15 cellular contexts compared by ENCODE assay signal in the genomic region with DNA sequence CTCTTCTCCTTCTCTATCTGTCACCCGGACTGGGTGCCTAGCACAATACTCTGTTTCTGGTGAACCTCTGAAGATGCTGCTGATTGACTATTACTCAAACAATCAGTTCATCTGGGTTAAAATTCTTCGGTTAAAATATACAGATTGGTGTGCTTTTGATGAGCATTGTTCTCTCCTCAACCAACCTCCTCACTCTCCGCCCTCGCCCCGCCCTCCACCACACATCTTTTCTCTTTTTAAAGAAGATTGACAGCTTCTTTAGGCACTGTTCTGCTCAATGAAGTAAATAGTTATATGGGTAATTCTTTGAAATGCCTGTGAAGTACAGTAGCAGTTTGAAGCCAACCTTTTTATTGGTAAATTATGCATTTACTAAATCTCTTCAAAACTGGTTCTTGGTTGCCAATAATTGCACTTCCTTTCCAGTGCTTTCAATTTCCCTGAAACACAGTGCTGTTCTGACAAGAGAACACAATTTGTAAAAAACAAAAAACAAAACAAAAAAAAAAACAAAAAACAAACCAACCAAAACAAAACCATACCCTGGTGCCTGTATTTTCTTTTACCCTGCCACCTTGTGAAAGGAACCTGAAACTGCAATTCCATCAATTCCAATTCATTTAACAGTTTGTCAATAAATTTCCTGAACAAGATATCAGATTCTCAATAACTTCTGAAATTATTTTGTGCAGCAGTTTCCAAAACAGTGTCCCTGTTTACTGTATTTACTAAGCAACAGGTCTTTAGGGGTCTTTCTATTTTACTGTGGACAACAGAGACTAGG.
DNase-seq lines count a peak whose midpoint lies in the region; ATAC-seq and TF ChIP-seq lines count a peak whose summit lies in the region.
"Had no signal": no experiment of that assay in that cellular context is flagged by ENCODE, and none has a peak within 500 bp of the region (broad histone marks: within the 10 kb centered on the region; RNA-seq: fewer than 3 reads in every experiment).

No MANE protein-coding gene starts in this region.

- H3K4me3 ChIP-seq in SK-N-SH (ENCODE audit: low read depth in 2 of 2, low read length in 1 of 2), result no peak overlapping the region; a peak in 1 of 4 replicates
- H3K4me3 ChIP-seq in RWPE2 (ENCODE audit: severe bottlenecking), result no peak overlapping the region
- no peak overlapping the region for H3K4me3 ChIP-seq in foreskin fibroblast (ENCODE audit: low read depth in 1 of 2, low read length in 2 of 2)
- H3K4me3 ChIP-seq in transverse colon, result no peak overlapping the region
- H3K4me3 ChIP-seq: spleen had no signal

- POLR2A ChIA-PET in SK-N-SH (lab: Yijun Ruan, JAX), result no interaction called here

- H3K4me3 Mint-ChIP-seq in type B pancreatic cell, result no peak overlapping the region
- H3K4me3 Mint-ChIP-seq: activated CD8-positive, alpha-beta T cell treated with anti-CD3 and anti-CD28 coated beads, Interleukin-2, amount 10 ng/mL, durations not matched to agents 7 days and 5 days; natural killer cell treated with Interleukin-12 subunit alpha and Interleukin-12 subunit beta and Interleukin-15 and Interleukin-18, amount 100 ng/mL, for 72 hours had no signal

- peaks cover 0 to 7% of the 10 kb centered on the region in 2 experiments; a peak in 3 of 4 replicates for H3K4me1 ChIP-seq in SK-N-SH (ENCODE audit: control insufficient read depth in 1 of 2, insufficient read depth in 2 of 2, low read depth in 1 of 2, low read length in 1 of 2)
- H3K4me1 ChIP-seq in RWPE2 (ENCODE audit: insufficient read depth, poor library complexity, severe bottlenecking), result no peaks in the 10 kb centered on the region
- H3K4me1 ChIP-seq in transverse colon, result no peaks in the 10 kb centered on the region
- H3K4me1 ChIP-seq: spleen had no signal

- TF ChIP-seq RAD21 in SK-N-SH (IDR thresholded peaks at IDR 0.05; ENCODE audit: low read length), result peak; percentile 51

- no peaks in the 10 kb centered on the region for H4K20me1 ChIP-seq in SK-N-SH (ENCODE audit: insufficient read depth)

- no peak overlapping the region for H3K4me2 ChIP-seq in SK-N-SH

- H3K36me3 ChIP-seq in SK-N-SH (replicated peaks in 1 of 2; ENCODE audit: control insufficient read depth in 1 of 2, insufficient read depth in 2 of 2, low read length in 1 of 2), result no peaks in the 10 kb centered on the region
- no peaks in the 10 kb centered on the region for H3K36me3 ChIP-seq in RWPE2 (ENCODE audit: low read depth)
- H3K36me3 ChIP-seq in transverse colon, result no peaks in the 10 kb centered on the region
- H3K36me3 ChIP-seq: spleen had no signal

- TF ChIP-seq EP300 in SK-N-SH (IDR thresholded peaks at IDR 0.05; ENCODE audit: borderline replicate concordance in 1 of 2, low read depth in 1 of 2, low read length in 1 of 2) (no peak), transverse colon (IDR thresholded peaks at IDR 0.05; ENCODE audit: low read depth) (no peak)

- H3K36me3 Mint-ChIP-seq in type B pancreatic cell, result peaks cover 5% of the 10 kb centered on the region
- H3K36me3 Mint-ChIP-seq: natural killer cell treated with Interleukin-12 subunit alpha and Interleukin-12 subunit beta and Interleukin-15 and Interleukin-18, amount 100 ng/mL, for 72 hours had no signal

- no peaks in the 10 kb centered on the region for H3K79me2 ChIP-seq in SK-N-SH (ENCODE audit: insufficient read depth)

- TF ChIP-seq CTCF in SK-N-SH (IDR thresholded peaks at IDR 0.05) (peak; percentile 46), RWPE2 (IDR thresholded peaks at IDR 0.05; ENCODE audit: poor library complexity, severe bottlenecking) (peak; percentile 55), foreskin fibroblast (IDR thresholded peaks at IDR 0.05; ENCODE audit: low read depth, low read length) (peak; percentile 23), type B pancreatic cell (conservative IDR thresholded peaks at IDR 0.05) (peak; percentile 64), transverse colon (IDR thresholded peaks at IDR 0.05) (no peak)

- TF ChIP-seq POLR2A in transverse colon (IDR thresholded peaks at IDR 0.05), result no peak

- H3K27ac Mint-ChIP-seq in type B pancreatic cell, result no peak overlapping the region
- H3K27ac Mint-ChIP-seq: activated CD8-positive, alpha-beta T cell treated with anti-CD3 and anti-CD28 coated beads, Interleukin-2, amount 10 ng/mL, durations not matched to agents 7 days and 5 days; natural killer cell treated with Interleukin-12 subunit alpha and Interleukin-12 subunit beta and Interleukin-15 and Interleukin-18, amount 100 ng/mL, for 72 hours had no signal

- no peak overlapping the region for H2AFZ ChIP-seq in SK-N-SH (ENCODE audit: low read depth)

- intact Hi-C loops in transverse colon (cut with DNase I; ENCODE audit: low total_unique reads), result no loop called here

- WGBS in SK-N-SH (ENCODE audit: low lambda C conversion rate), result 71% methylated on average over 5 of the region's 5 CpGs
- 63 to 74% methylated on average over 5 of the region's 5 CpGs for WGBS in transverse colon (ENCODE audit: low coverage in 1 of 2), 2 donors

- CTCF ChIA-PET in SK-N-SH (lab: Yijun Ruan, JAX), result interaction anchor here (0.8 to 2.1 kb wide), 4 partner anchors 13 to 398 kb away, joined by 3 to 8 read pairs (median 3); no protein-coding TSS in a partner anchor

- peaks cover 7% of the 10 kb centered on the region for H3K9me3 Mint-ChIP-seq in type B pancreatic cell

- H3K27me3 ChIP-seq in SK-N-SH (ENCODE audit: insufficient read depth), result no peaks in the 10 kb centered on the region
- H3K27me3 ChIP-seq in RWPE2 (ENCODE audit: insufficient read depth, poor library complexity, severe bottlenecking), result no peaks in the 10 kb centered on the region
- no peaks in the 10 kb centered on the region for H3K27me3 ChIP-seq in transverse colon
- H3K27me3 ChIP-seq: spleen had no signal

- H3K4me1 Mint-ChIP-seq in type B pancreatic cell (ENCODE audit: unreplicated experiment), result peaks cover 5% of the 10 kb centered on the region

- no peaks in the 10 kb centered on the region for H3F3A ChIP-seq in SK-N-SH (replicated peaks; ENCODE audit: insufficient read depth)

- H3K27ac ChIP-seq in SK-N-SH (ENCODE audit: low read depth in 2 of 2, low read length in 1 of 2), result no peak overlapping the region
- H3K27ac ChIP-seq in RWPE2 (ENCODE audit: poor library complexity, severe bottlenecking), result no peak overlapping the region
- H3K27ac ChIP-seq in transverse colon, result no peak overlapping the region
- H3K27ac ChIP-seq: spleen had no signal

- DNase-seq in SK-N-SH (no peak), RWPE2 (ENCODE audit: low spot score) (no peak), foreskin fibroblast (peak in 1 of 2 donors; percentile 24), type B pancreatic cell (ENCODE audit: extremely low spot score, unreplicated experiment) (no peak), transverse colon (no peak), GDM1 (lab: John Stamatoyannopoulos, UW) (no peak), mucosa of gallbladder (ENCODE audit: low spot score) (no peak)
- DNase-seq: activated CD8-positive, alpha-beta T cell treated with anti-CD3 and anti-CD28 coated beads, Interleukin-2, amount 10 ng/mL, durations not matched to agents 7 days and 5 days; activated naive CD4-positive, alpha-beta T cell; DMS53; foreskin melanocyte; kidney glomerular epithelial cell; spleen had no signal

- no peak overlapping the region for H3K9ac ChIP-seq in SK-N-SH

- in situ Hi-C loops in transverse colon (cut with MboI; ENCODE audit: low pct_ligation_motif_present in 1 of 4, low pct_unique_long_range_greater_than_20kb in 1 of 4, low sequenced_read_pairs in 3 of 4), result no loop called here

- ATAC-seq in SK-N-SH treated with all-trans-retinoic acid at 6 μM for 48 hours (no peak), RWPE2 (ENCODE audit: low read depth) (no peak)
- ATAC-seq: activated CD8-positive, alpha-beta T cell treated with anti-CD3 and anti-CD28 coated beads, Interleukin-2, amount 10 ng/mL, durations not matched to agents 7 days and 5 days; natural killer cell treated with Interleukin-12 subunit alpha and Interleukin-12 subunit beta and Interleukin-15 and Interleukin-18, amount 100 ng/mL, for 72 hours had no signal

- no peaks in the 10 kb centered on the region for H3K9me2 ChIP-seq in SK-N-SH

- H3K27me3 Mint-ChIP-seq in type B pancreatic cell, result no peaks in the 10 kb centered on the region
- H3K27me3 Mint-ChIP-seq: natural killer cell treated with Interleukin-12 subunit alpha and Interleukin-12 subunit beta and Interleukin-15 and Interleukin-18, amount 100 ng/mL, for 72 hours had no signal

- H3K9me3 ChIP-seq in SK-N-SH (no peaks in the 10 kb centered on the region), RWPE2 (ENCODE audit: severe bottlenecking) (no peaks in the 10 kb centered on the region), transverse colon (no peaks in the 10 kb centered on the region)

TF ChIP-seq in SK-N-SH, 30 proteins besides CTCF, POLR2A, EP300 and RAD21 (continues in another document):
- TF ChIP-seq, protein P1, sequence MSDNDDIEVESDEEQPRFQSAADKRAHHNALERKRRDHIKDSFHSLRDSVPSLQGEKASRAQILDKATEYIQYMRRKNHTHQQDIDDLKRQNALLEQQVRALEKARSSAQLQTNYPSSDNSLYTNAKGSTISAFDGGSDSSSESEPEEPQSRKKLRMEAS (IDR thresholded peaks at IDR 0.05; ENCODE audit: low read depth), result no peak
- TF ChIP-seq POLR2AphosphoS5 (IDR thresholded peaks at IDR 0.05; ENCODE audit: low read depth, low read length), result no peak
- peak; percentile 42 for TF ChIP-seq SMC3 (IDR thresholded peaks at IDR 0.05; ENCODE audit: low read depth, low read length)
- TF ChIP-seq GABPA (IDR thresholded peaks at IDR 0.05; ENCODE audit: low read depth), result no peak

TF ChIP-seq in SK-N-SH treated with all-trans-retinoic acid at 6 μM for 48 hours, 23 proteins besides CTCF, POLR2A, EP300 and RAD21 (continues in another document):
- TF ChIP-seq, protein P2, sequence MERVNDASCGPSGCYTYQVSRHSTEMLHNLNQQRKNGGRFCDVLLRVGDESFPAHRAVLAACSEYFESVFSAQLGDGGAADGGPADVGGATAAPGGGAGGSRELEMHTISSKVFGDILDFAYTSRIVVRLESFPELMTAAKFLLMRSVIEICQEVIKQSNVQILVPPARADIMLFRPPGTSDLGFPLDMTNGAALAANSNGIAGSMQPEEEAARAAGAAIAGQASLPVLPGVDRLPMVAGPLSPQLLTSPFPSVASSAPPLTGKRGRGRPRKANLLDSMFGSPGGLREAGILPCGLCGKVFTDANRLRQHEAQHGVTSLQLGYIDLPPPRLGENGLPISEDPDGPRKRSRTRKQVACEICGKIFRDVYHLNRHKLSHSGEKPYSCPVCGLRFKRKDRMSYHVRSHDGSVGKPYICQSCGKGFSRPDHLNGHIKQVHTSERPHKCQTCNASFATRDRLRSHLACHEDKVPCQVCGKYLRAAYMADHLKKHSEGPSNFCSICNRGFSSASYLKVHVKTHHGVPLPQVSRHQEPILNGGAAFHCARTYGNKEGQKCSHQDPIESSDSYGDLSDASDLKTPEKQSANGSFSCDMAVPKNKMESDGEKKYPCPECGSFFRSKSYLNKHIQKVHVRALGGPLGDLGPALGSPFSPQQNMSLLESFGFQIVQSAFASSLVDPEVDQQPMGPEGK (CRISPR knock-in tag; IDR thresholded peaks at IDR 0.05; ENCODE audit: borderline replicate concordance), result no peak
- TF ChIP-seq ZFP3 (CRISPR knock-in tag; IDR thresholded peaks at IDR 0.05), result no peak
- TF ChIP-seq BACH2 (CRISPR knock-in tag; IDR thresholded peaks at IDR 0.05; ENCODE audit: borderline replicate concordance), result no peak

Comparison
In these comparisons a context has a peak if more than half of its experiments do, and no peak if none do; other contexts are left out.
1. CTCF ChIP-seq: peak in SK-N-SH (single experiment), RWPE2 (single experiment), foreskin fibroblast (single experiment) and type B pancreatic cell (single experiment); none in transverse colon (0 of 5).